31 cellular contexts compared by ENCODE assay signal in the genomic region with DNA sequence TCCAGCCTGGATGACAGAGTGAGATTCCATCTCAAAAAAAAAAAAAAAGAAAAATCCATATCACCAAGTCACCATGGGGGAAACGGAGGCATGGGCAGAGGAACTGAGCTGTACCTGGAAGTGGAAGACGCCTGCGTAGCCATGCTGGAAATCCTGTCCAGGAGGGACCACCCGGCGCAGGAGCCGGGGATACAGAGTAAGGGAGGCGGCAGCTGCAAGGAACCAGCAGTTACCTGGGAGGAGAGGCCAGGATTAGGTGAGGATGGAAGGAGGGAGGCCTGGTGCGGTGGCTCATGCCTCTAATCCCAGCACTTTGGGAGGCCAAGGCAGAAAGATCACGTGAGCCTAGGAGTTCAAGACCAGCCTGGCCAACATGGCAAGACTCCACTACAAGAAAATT. TPM values are rescaled to one million over a fixed set of nuclear protein-coding genes. Genes with fewer than 3 reads are reported as not detected.
"Had no signal": no experiment of that assay in that cellular context is flagged by ENCODE, and none has a peak within 500 bp of the region (broad histone marks: within the 10 kb centered on the region; RNA-seq: fewer than 3 reads in every experiment).

No MANE protein-coding gene starts in this region.

- ATAC-seq: activated CD8-positive, alpha-beta T cell treated with anti-CD3 and anti-CD28 coated beads, Interleukin-2, amount 10 ng/mL, durations not matched to agents 7 days and 5 days; activated naive CD4-positive, alpha-beta T cell treated with anti-CD3 and anti-CD28 coated beads, Interleukin-2, amount 50 U/mL, for 72 hours; activated T-helper 17 cell treated with anti-CD3 and anti-CD28 coated beads, Interleukin-2, amount 50 U/mL, for 72 hours; effector memory CD8-positive, alpha-beta T cell; esophagus mucosa had no signal

- DNase-seq: activated CD4-positive, alpha-beta T cell treated with anti-CD3 and anti-CD28 coated beads, Interleukin-2, amount 10 ng/mL, durations not matched to agents 24 days and 14 days; activated CD4-positive, CD25-positive, alpha-beta regulatory T cell; activated CD8-positive, alpha-beta T cell treated with anti-CD3 and anti-CD28 coated beads, Interleukin-2, amount 10 ng/mL, durations not matched to agents 7 days and 5 days; activated T-cell treated with anti-CD3 and anti-CD28 coated beads, Interleukin-2, amount 50 U/mL, for 24 hours; aorta; central memory CD4-positive, alpha-beta T cell; colonic mucosa; effector memory CD8-positive, alpha-beta T cell; foreskin melanocyte; kidney glomerular epithelial cell; mesenchymal stem cell; nucleus accumbens; right lobe of liver; small intestine; stimulated activated CD4-positive, alpha-beta T cell treated with anti-CD3 and anti-CD28 coated beads, Interleukin-15, amount 100 ng/mL, for 24 hours; stimulated activated naive CD4-positive, alpha-beta T cell; testis; trophoblast cell had no signal

- H3K4me3 Mint-ChIP-seq: activated CD4-positive, alpha-beta T cell treated with anti-CD3 and anti-CD28 coated beads, Interleukin-2, amount 10 ng/mL, durations not matched to agents 24 days and 14 days; activated CD8-positive, alpha-beta T cell treated with anti-CD3 and anti-CD28 coated beads, Interleukin-2, amount 10 ng/mL, durations not matched to agents 7 days and 5 days; activated T-cell treated with anti-CD3 and anti-CD28 coated beads, Interleukin-2, amount 50 U/mL, for 24 hours; activated T-helper 17 cell treated with anti-CD3 and anti-CD28 coated beads, Interleukin-2, amount 50 U/mL, for 72 hours; effector memory CD8-positive, alpha-beta T cell; nephron; T-helper 1 cell treated with Interleukin-12 subunit alpha and Interleukin-12 subunit beta and Interleukin-4 antibody, amounts not matched to agents 30 μg/mL and 1 μg/mL, for 36 hours had no signal

- H3K27me3 Mint-ChIP-seq: activated T-helper 17 cell treated with anti-CD3 and anti-CD28 coated beads, Interleukin-2, amount 50 U/mL, for 72 hours; effector memory CD8-positive, alpha-beta T cell had no signal

- H3K27me3 ChIP-seq: colonic mucosa, dorsolateral prefrontal cortex, hepatocyte, right lobe of liver, testis, vagina had no signal

- H3K4me3 ChIP-seq: colonic mucosa, dorsolateral prefrontal cortex, hepatocyte, right lobe of liver, testis, vagina had no signal

- H3K27ac ChIP-seq: colonic mucosa, dorsolateral prefrontal cortex, hepatocyte, right lobe of liver, testis, vagina had no signal

- H3K9me3 Mint-ChIP-seq: activated CD4-positive, alpha-beta T cell treated with anti-CD3 and anti-CD28 coated beads, Interleukin-2, amount 10 ng/mL, durations not matched to agents 24 days and 14 days; activated naive CD4-positive, alpha-beta T cell treated with anti-CD3 and anti-CD28 coated beads, Interleukin-2, amount 50 U/mL, for 72 hours; activated T-cell treated with anti-CD3 and anti-CD28 coated beads, Interleukin-2, amount 50 U/mL, for 24 hours; activated T-helper 17 cell treated with anti-CD3 and anti-CD28 coated beads, Interleukin-2, amount 50 U/mL, for 72 hours; effector memory CD8-positive, alpha-beta T cell; nephron; T-helper 1 cell treated with Interleukin-12 subunit alpha and Interleukin-12 subunit beta and Interleukin-4 antibody, amounts not matched to agents 30 μg/mL and 1 μg/mL, for 36 hours had no signal

- H3K36me3 Mint-ChIP-seq: activated naive CD4-positive, alpha-beta T cell treated with anti-CD3 and anti-CD28 coated beads, Interleukin-2, amount 50 U/mL, for 72 hours; brain had no signal

- H3K27ac Mint-ChIP-seq: activated CD4-positive, alpha-beta T cell treated with anti-CD3 and anti-CD28 coated beads, Interleukin-2, amount 10 ng/mL, durations not matched to agents 24 days and 14 days; activated CD8-positive, alpha-beta T cell treated with anti-CD3 and anti-CD28 coated beads, Interleukin-2, amount 10 ng/mL, durations not matched to agents 7 days and 5 days; activated naive CD4-positive, alpha-beta T cell treated with anti-CD3 and anti-CD28 coated beads, Interleukin-2, amount 50 U/mL, for 72 hours; activated T-cell treated with anti-CD3 and anti-CD28 coated beads, Interleukin-2, amount 50 U/mL, for 24 hours; activated T-helper 17 cell treated with anti-CD3 and anti-CD28 coated beads, Interleukin-2, amount 50 U/mL, for 72 hours; nephron; T-helper 1 cell treated with Interleukin-12 subunit alpha and Interleukin-12 subunit beta and Interleukin-4 antibody, amounts not matched to agents 30 μg/mL and 1 μg/mL, for 36 hours had no signal

- H3K36me3 ChIP-seq: colonic mucosa, right lobe of liver, vagina had no signal

- H3K9me3 ChIP-seq: colonic mucosa, right lobe of liver, testis, vagina had no signal

- H3K4me1 ChIP-seq: colonic mucosa, right lobe of liver, testis had no signal

RNA-seq across cellular contexts. Expression of a gene that starts 2.0 kb away (rescaled TPM):
- total RNA-seq: endothelial cell of umbilical vein, myocyte had no signal

RNA-seq across cellular contexts. Expression of a gene that starts 31.0 kb away (rescaled TPM):
- total RNA-seq: activated CD4-positive, alpha-beta T cell treated with anti-CD3 and anti-CD28 coated beads, Interleukin-2, amount 10 ng/mL, durations not matched to agents 24 days and 14 days; activated CD8-positive, alpha-beta T cell treated with anti-CD3 and anti-CD28 coated beads, Interleukin-2, amount 10 ng/mL, durations not matched to agents 7 days and 5 days; activated naive CD4-positive, alpha-beta T cell treated with anti-CD3 and anti-CD28 coated beads, Interleukin-2, amount 50 U/mL, for 72 hours; activated T-helper 17 cell treated with anti-CD3 and anti-CD28 coated beads, Interleukin-2, amount 50 U/mL, for 72 hours; aorta; colonic mucosa; endothelial cell of umbilical vein; hepatocyte; liver; mononuclear cell; myocyte; right lobe of liver; testis had no signal

RNA-seq across cellular contexts. Expression of a gene that starts 46.7 kb away (rescaled TPM):
- total RNA-seq: activated CD4-positive, alpha-beta T cell treated with anti-CD3 and anti-CD28 coated beads, Interleukin-2, amount 10 ng/mL, durations not matched to agents 24 days and 14 days; activated CD8-positive, alpha-beta T cell treated with anti-CD3 and anti-CD28 coated beads, Interleukin-2, amount 10 ng/mL, durations not matched to agents 7 days and 5 days; activated naive CD4-positive, alpha-beta T cell treated with anti-CD3 and anti-CD28 coated beads, Interleukin-2, amount 50 U/mL, for 72 hours; activated T-helper 17 cell treated with anti-CD3 and anti-CD28 coated beads, Interleukin-2, amount 50 U/mL, for 72 hours; aorta; colonic mucosa; dorsolateral prefrontal cortex; endothelial cell of umbilical vein; hepatocyte; liver; mononuclear cell; myocyte; right lobe of liver had no signal
